8 cellular contexts compared by ENCODE assay signal in genomic region chr11:10659339-10660216, GRCh38. TPM values are rescaled to one million over a fixed set of nuclear protein-coding genes. Genes with fewer than 3 reads are reported as not detected.
DNase-seq lines count a peak whose midpoint lies in the region; ATAC-seq and TF ChIP-seq lines count a peak whose summit lies in the region.

No MANE protein-coding gene starts in this region.

- H3K4me3 Mint-ChIP-seq in nephron, result no peak overlapping the region

- H3K27me3 Mint-ChIP-seq in nephron (ENCODE audit: low read depth), result peaks cover 7% of the 10 kb centered on the region

- H3K36me3 Mint-ChIP-seq in nephron (ENCODE audit: low read depth), result no peaks in the 10 kb centered on the region

- no peaks in the 10 kb centered on the region for H4K20me1 ChIP-seq in BLaER1

- ATAC-seq in GM18517 (IDR thresholded peaks at IDR 0.05; ENCODE audit: unreplicated experiment) (no peak), left lobe of liver (no peak)

- H3K9me3 ChIP-seq in BLaER1 (no peaks in the 10 kb centered on the region), colonic mucosa (no peaks in the 10 kb centered on the region)

- DNase-seq in M059J (ENCODE audit: low read depth), result peak; percentile 99
- DNase-seq in colonic mucosa, result no peak
- DNase-seq in left lobe of liver (ENCODE audit: low spot score), result no peak
- DNase-seq in NCI-H2081 treated with DMSO at 0.1 percent for 48 hours (lab: John Stamatoyannopoulos, UW), result no peak
- DNase-seq in DMS153 (lab: John Stamatoyannopoulos, UW), result no peak

- H3K27ac ChIP-seq in BLaER1, result no peak overlapping the region
- peak overlapping the region; percentile 45 for H3K27ac ChIP-seq in colonic mucosa

- TF ChIP-seq CTCF in colonic mucosa (IDR thresholded peaks at IDR 0.05), result no peak
- no peak for TF ChIP-seq CTCF in nephron (IDR thresholded peaks at IDR 0.05; ENCODE audit: unreplicated experiment in 3 of 3)

- peak overlapping the region; percentile 41; the same call in 1 of the 2 replicates for H3K4me2 ChIP-seq in BLaER1

- no peaks in the 10 kb centered on the region for H3K9me3 Mint-ChIP-seq in nephron

- no peaks in the 10 kb centered on the region for H3K36me3 ChIP-seq in BLaER1
- H3K36me3 ChIP-seq in colonic mucosa, result no peaks in the 10 kb centered on the region

- H3K27me3 ChIP-seq in BLaER1, result no peaks in the 10 kb centered on the region
- no peaks in the 10 kb centered on the region for H3K27me3 ChIP-seq in colonic mucosa

- H3K4me1 ChIP-seq in BLaER1 (peaks cover 62% of the 10 kb centered on the region), colonic mucosa (no peaks in the 10 kb centered on the region)

- H3K4me3 ChIP-seq in BLaER1, result no peak overlapping the region
- H3K4me3 ChIP-seq in colonic mucosa, result no peak overlapping the region

- H3K27ac Mint-ChIP-seq in nephron, result peak overlapping the region; percentile 29 to 88 (median 61)

- intact Hi-C loops in colonic mucosa (cut with DNase I), result loop anchor here (2.0 to 10.0 kb wide), 2 partner anchors 75 to 145 kb away; no protein-coding TSS in a partner anchor

- H3K9ac ChIP-seq in BLaER1, result no peak overlapping the region
- peak overlapping the region; percentile 4 to 32 for H3K9ac ChIP-seq in colonic mucosa (ENCODE audit: low read depth in 2 of 2, low read length in 2 of 2)

- peaks cover 50% of the 10 kb centered on the region for H3K4me1 Mint-ChIP-seq in nephron

RNA-seq across cellular contexts. Expression of gene IRAG1, which starts 34.0 kb away (rescaled TPM):
- 18.4 and 27.5 TPM in 2 replicates for total RNA-seq in M059J (2014; rRNA removed; shearing (Covaris generic))
- 10 to 100 TPM in 1 of 2 donors, 1 to 10 TPM in 1; 3.5 to 18.7 TPM for total RNA-seq in colonic mucosa
- total RNA-seq in left lobe of liver, result 0.53 TPM
